In genomic region chr20:346640-347316, GRCh38 we compare ENCODE assay signal across 8 cellular contexts. TPM values are rescaled to one million over a fixed set of nuclear protein-coding genes. Genes with fewer than 3 reads are reported as not detected.
DNase-seq lines count a peak whose midpoint lies in the region; ATAC-seq and TF ChIP-seq lines count a peak whose summit lies in the region.

A gene with protein sequence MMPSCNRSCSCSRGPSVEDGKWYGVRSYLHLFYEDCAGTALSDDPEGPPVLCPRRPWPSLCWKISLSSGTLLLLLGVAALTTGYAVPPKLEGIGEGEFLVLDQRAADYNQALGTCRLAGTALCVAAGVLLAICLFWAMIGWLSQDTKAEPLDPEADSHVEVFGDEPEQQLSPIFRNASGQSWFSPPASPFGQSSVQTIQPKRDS (plus strand): TSS chr20:347111. CDS start chr20:349644, 2,533 bp downstream.

- 2 to 5% methylated on average over 48 to 50 of the region's 50 CpGs for WGBS in lung, 2 donors

- DNase-seq in COLO668 (lab: John Stamatoyannopoulos, UW; ENCODE audit: unreplicated experiment) (peak; percentile 79), NCI-H1048 (lab: John Stamatoyannopoulos, UW) (peak; percentile 21), lung (ENCODE audit: low spot score) (peak; percentile 55), stromal cell of bone marrow (ENCODE audit: low read depth) (peak; percentile 31)

- peak within 1 kb of the TSS; percentile 91 to 92 for H3K27ac ChIP-seq in lung (ENCODE audit: low read depth in 1 of 2, low read length in 1 of 2)

- ATAC-seq in GM21360 (IDR thresholded peaks at IDR 0.05; ENCODE audit: unreplicated experiment) (peak; percentile 33), lung (ENCODE audit: insufficient read depth, low FRiP score) (peak; percentile 66), GM18868 (IDR thresholded peaks at IDR 0.05; ENCODE audit: unreplicated experiment) (no peak)

- no peaks in the 10 kb centered on the region for H3K4me1 ChIP-seq in endocrine pancreas (ENCODE audit: control insufficient read depth, insufficient read depth, low read length)
- H3K4me1 ChIP-seq in lung (ENCODE audit: control insufficient read depth in 2 of 2, insufficient read depth in 2 of 2, low read length in 2 of 2) = peaks cover 0 to 3% of the 10 kb centered on the region in 2 donors

- no peaks in the 10 kb centered on the region for H3K9me3 ChIP-seq in endocrine pancreas (ENCODE audit: control insufficient read depth, low read length)
- no peaks in the 10 kb centered on the region for H3K9me3 ChIP-seq in lung (ENCODE audit: control insufficient read depth in 2 of 2, insufficient read depth in 1 of 2, low read length in 1 of 2)

- peak within 1 kb of the TSS; percentile 88 for H3K9ac ChIP-seq in endocrine pancreas (ENCODE audit: control insufficient read depth, insufficient read depth, low read length)

- peaks cover 3% of the 10 kb centered on the region for H3K36me3 ChIP-seq in endocrine pancreas (ENCODE audit: control insufficient read depth, insufficient read depth, low read length)
- H3K36me3 ChIP-seq in lung (ENCODE audit: control insufficient read depth in 2 of 2, insufficient read depth in 2 of 2, low read length in 2 of 2) = no peaks in the 10 kb centered on the region

- H3K4me3 ChIP-seq in WI38 (ENCODE audit: low read depth, low read length) (peak within 1 kb of the TSS; percentile 79), endocrine pancreas (ENCODE audit: control insufficient read depth, insufficient read depth, low read length) (no peak within 1 kb of the TSS), lung (peak within 1 kb of the TSS; percentile 66)

- H3K27me3 ChIP-seq in endocrine pancreas (ENCODE audit: control insufficient read depth, insufficient read depth, low read length) (no peaks in the 10 kb centered on the region), lung (ENCODE audit: control insufficient read depth, insufficient read depth) (no peaks in the 10 kb centered on the region)

- TF ChIP-seq CTCF in WI38 (IDR thresholded peaks at IDR 0.05; ENCODE audit: low read depth, low read length) = no peak
- no peak for TF ChIP-seq CTCF in lung (IDR thresholded peaks at IDR 0.05; ENCODE audit: control extremely low read depth, extremely low read depth)

RNA-seq across cellular contexts. Expression of the gene that starts here (rescaled TPM):
- 10 to 100 TPM; 15.3 to 43.7 TPM for total RNA-seq in lung
- polyA plus RNA-seq in lung = 10 to 100 TPM; 22.5 to 34.7 TPM

Comparison
In these comparisons a context has a peak if more than half of its experiments do, and no peak if none do; other contexts are left out.
1. DNase-seq: peak in every context shown above with its lines; median percentile 79 in COLO668; 55 in lung; 31 in stromal cell of bone marrow; 21 in NCI-H1048.